Comparison of ENCODE assay signal across 1 cellular context in the genomic region with DNA sequence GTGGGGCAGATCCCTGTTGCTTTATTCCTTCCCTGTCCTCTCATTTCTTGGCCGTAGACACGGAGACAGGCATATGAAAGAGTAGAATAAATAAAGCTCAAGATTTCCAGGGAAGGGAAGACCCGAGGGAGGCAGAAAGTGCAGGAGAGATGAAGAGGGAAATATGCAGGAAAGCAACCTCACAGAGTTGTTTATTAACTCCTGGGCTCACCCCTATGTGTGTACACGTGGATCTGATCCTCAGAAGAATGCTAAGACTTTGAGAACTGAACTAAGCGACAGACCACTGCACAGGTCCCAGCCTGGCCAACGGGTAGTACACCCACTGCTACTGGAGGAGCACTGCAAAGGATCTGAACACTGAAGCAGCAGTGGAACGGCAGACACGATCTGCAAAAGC.
A peak's percentile ranks its signal among the peaks of the same experiment; 100 is the strongest.
TF ChIP-seq lines count a peak whose summit lies in the region.

No MANE protein-coding gene starts in this region.

TF ChIP-seq in HepG2, 621 proteins besides CTCF, POLR2A, EP300 and RAD21 (continued from another document and continues in another):
- TF ChIP-seq, protein P1, sequence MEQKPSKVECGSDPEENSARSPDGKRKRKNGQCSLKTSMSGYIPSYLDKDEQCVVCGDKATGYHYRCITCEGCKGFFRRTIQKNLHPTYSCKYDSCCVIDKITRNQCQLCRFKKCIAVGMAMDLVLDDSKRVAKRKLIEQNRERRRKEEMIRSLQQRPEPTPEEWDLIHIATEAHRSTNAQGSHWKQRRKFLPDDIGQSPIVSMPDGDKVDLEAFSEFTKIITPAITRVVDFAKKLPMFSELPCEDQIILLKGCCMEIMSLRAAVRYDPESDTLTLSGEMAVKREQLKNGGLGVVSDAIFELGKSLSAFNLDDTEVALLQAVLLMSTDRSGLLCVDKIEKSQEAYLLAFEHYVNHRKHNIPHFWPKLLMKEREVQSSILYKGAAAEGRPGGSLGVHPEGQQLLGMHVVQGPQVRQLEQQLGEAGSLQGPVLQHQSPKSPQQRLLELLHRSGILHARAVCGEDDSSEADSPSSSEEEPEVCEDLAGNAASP (CRISPR knock-in tag; IDR thresholded peaks at IDR 0.05; ENCODE audit: borderline replicate concordance), result 0 out of 2 replicates have a peak, but pooled peaks have one; percentile 29
- TF ChIP-seq ZNF335 (CRISPR knock-in tag; IDR thresholded peaks at IDR 0.05), result no peak
- TF ChIP-seq HHEX (CRISPR knock-in tag; IDR thresholded peaks at IDR 0.05), result no peak
- TF ChIP-seq, protein P2, sequence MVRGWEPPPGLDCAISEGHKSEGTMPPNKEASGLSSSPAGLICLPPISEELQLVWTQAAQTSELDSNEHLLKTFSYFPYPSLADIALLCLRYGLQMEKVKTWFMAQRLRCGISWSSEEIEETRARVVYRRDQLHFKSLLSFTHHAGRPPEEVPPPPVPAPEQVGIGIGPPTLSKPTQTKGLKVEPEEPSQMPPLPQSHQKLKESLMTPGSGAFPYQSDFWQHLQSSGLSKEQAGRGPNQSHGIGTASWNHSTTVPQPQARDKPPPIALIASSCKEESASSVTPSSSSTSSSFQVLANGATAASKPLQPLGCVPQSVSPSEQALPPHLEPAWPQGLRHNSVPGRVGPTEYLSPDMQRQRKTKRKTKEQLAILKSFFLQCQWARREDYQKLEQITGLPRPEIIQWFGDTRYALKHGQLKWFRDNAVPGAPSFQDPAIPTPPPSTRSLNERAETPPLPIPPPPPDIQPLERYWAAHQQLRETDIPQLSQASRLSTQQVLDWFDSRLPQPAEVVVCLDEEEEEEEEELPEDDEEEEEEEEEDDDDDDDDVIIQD (CRISPR knock-in tag; IDR thresholded peaks at IDR 0.05; ENCODE audit: low read depth), result peak; percentile 53; the same call in 1 of the 2 replicates
- TF ChIP-seq, protein P3, sequence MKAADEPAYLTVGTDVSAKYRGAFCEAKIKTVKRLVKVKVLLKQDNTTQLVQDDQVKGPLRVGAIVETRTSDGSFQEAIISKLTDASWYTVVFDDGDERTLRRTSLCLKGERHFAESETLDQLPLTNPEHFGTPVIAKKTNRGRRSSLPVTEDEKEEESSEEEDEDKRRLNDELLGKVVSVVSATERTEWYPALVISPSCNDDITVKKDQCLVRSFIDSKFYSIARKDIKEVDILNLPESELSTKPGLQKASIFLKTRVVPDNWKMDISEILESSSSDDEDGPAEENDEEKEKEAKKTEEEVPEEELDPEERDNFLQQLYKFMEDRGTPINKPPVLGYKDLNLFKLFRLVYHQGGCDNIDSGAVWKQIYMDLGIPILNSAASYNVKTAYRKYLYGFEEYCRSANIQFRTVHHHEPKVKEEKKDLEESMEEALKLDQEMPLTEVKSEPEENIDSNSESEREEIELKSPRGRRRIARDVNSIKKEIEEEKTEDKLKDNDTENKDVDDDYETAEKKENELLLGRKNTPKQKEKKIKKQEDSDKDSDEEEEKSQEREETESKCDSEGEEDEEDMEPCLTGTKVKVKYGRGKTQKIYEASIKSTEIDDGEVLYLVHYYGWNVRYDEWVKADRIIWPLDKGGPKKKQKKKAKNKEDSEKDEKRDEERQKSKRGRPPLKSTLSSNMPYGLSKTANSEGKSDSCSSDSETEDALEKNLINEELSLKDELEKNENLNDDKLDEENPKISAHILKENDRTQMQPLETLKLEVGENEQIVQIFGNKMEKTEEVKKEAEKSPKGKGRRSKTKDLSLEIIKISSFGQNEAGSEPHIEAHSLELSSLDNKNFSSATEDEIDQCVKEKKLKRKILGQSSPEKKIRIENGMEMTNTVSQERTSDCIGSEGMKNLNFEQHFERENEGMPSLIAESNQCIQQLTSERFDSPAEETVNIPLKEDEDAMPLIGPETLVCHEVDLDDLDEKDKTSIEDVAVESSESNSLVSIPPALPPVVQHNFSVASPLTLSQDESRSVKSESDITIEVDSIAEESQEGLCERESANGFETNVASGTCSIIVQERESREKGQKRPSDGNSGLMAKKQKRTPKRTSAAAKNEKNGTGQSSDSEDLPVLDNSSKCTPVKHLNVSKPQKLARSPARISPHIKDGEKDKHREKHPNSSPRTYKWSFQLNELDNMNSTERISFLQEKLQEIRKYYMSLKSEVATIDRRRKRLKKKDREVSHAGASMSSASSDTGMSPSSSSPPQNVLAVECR (CRISPR knock-in tag; IDR thresholded peaks at IDR 0.05; ENCODE audit: borderline replicate concordance), result peak; percentile 36; the same call in 1 of the 2 replicates
- peak; percentile 43; the same call in 1 of the 2 replicates for TF ChIP-seq FOXO1 (CRISPR knock-in tag; IDR thresholded peaks at IDR 0.05)
- no peak for TF ChIP-seq PHF5A (CRISPR knock-in tag; IDR thresholded peaks at IDR 0.05; ENCODE audit: low read depth, unreplicated experiment)
- TF ChIP-seq MAFK (conservative IDR thresholded peaks at IDR 0.05 in 1 of 2, IDR thresholded peaks at IDR 0.05 in 1 of 2; ENCODE audit: low read length in 2 of 2), result no peak
- TF ChIP-seq, protein P4, sequence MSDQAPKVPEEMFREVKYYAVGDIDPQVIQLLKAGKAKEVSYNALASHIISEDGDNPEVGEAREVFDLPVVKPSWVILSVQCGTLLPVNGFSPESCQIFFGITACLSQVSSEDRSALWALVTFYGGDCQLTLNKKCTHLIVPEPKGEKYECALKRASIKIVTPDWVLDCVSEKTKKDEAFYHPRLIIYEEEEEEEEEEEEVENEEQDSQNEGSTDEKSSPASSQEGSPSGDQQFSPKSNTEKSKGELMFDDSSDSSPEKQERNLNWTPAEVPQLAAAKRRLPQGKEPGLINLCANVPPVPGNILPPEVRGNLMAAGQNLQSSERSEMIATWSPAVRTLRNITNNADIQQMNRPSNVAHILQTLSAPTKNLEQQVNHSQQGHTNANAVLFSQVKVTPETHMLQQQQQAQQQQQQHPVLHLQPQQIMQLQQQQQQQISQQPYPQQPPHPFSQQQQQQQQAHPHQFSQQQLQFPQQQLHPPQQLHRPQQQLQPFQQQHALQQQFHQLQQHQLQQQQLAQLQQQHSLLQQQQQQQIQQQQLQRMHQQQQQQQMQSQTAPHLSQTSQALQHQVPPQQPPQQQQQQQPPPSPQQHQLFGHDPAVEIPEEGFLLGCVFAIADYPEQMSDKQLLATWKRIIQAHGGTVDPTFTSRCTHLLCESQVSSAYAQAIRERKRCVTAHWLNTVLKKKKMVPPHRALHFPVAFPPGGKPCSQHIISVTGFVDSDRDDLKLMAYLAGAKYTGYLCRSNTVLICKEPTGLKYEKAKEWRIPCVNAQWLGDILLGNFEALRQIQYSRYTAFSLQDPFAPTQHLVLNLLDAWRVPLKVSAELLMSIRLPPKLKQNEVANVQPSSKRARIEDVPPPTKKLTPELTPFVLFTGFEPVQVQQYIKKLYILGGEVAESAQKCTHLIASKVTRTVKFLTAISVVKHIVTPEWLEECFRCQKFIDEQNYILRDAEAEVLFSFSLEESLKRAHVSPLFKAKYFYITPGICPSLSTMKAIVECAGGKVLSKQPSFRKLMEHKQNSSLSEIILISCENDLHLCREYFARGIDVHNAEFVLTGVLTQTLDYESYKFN (CRISPR knock-in tag; conservative IDR thresholded peaks at IDR 0.05), result peak; percentile 45; the same call in 1 of the 2 replicates
- TF ChIP-seq ASH2L (IDR thresholded peaks at IDR 0.05; ENCODE audit: insufficient read length, low read depth, low read length), result peak; percentile 43
- TF ChIP-seq ZNF737 (CRISPR knock-in tag; IDR thresholded peaks at IDR 0.05; ENCODE audit: borderline replicate concordance), result 0 out of 2 replicates have a peak, but pooled peaks have one; percentile 80
- no peak for TF ChIP-seq ZNF547 (CRISPR knock-in tag; IDR thresholded peaks at IDR 0.05)
- TF ChIP-seq, protein P5, sequence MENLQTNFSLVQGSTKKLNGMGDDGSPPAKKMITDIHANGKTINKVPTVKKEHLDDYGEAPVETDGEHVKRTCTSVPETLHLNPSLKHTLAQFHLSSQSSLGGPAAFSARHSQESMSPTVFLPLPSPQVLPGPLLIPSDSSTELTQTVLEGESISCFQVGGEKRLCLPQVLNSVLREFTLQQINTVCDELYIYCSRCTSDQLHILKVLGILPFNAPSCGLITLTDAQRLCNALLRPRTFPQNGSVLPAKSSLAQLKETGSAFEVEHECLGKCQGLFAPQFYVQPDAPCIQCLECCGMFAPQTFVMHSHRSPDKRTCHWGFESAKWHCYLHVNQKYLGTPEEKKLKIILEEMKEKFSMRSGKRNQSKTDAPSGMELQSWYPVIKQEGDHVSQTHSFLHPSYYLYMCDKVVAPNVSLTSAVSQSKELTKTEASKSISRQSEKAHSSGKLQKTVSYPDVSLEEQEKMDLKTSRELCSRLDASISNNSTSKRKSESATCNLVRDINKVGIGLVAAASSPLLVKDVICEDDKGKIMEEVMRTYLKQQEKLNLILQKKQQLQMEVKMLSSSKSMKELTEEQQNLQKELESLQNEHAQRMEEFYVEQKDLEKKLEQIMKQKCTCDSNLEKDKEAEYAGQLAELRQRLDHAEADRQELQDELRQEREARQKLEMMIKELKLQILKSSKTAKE (CRISPR knock-in tag; IDR thresholded peaks at IDR 0.05; ENCODE audit: borderline replicate concordance), result no peak
- no peak for TF ChIP-seq NR2F2 (IDR thresholded peaks at IDR 0.05; ENCODE audit: borderline replicate concordance, low read depth)
- TF ChIP-seq CENPX (CRISPR knock-in tag; IDR thresholded peaks at IDR 0.05), result no peak
- no peak for TF ChIP-seq GLI4 (CRISPR knock-in tag; IDR thresholded peaks at IDR 0.05; ENCODE audit: borderline replicate concordance)
- TF ChIP-seq, protein P6, sequence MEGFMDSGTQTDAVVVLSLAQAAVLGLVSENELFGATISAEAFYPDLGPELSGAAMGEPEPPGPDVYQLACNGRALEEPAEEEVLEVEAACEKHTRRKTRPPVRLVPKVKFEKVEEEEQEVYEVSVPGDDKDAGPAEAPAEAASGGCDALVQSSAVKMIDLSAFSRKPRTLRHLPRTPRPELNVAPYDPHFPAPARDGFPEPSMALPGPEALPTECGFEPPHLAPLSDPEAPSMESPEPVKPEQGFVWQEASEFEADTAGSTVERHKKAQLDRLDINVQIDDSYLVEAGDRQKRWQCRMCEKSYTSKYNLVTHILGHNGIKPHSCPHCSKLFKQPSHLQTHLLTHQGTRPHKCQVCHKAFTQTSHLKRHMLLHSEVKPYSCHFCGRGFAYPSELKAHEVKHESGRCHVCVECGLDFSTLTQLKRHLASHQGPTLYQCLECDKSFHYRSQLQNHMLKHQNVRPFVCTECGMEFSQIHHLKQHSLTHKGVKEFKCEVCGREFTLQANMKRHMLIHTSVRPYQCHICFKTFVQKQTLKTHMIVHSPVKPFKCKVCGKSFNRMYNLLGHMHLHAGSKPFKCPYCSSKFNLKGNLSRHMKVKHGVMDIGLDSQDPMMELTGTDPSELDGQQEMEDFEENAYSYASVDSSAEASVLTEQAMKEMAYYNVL (CRISPR knock-in tag; IDR thresholded peaks at IDR 0.05; ENCODE audit: borderline replicate concordance), result peak; percentile 77; the same call in 1 of the 2 replicates
- TF ChIP-seq, protein P7, sequence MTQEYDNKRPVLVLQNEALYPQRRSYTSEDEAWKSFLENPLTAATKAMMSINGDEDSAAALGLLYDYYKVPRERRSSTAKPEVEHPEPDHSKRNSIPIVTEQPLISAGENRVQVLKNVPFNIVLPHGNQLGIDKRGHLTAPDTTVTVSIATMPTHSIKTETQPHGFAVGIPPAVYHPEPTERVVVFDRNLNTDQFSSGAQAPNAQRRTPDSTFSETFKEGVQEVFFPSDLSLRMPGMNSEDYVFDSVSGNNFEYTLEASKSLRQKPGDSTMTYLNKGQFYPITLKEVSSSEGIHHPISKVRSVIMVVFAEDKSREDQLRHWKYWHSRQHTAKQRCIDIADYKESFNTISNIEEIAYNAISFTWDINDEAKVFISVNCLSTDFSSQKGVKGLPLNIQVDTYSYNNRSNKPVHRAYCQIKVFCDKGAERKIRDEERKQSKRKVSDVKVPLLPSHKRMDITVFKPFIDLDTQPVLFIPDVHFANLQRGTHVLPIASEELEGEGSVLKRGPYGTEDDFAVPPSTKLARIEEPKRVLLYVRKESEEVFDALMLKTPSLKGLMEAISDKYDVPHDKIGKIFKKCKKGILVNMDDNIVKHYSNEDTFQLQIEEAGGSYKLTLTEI (CRISPR knock-in tag; conservative IDR thresholded peaks at IDR 0.05), result no peak
- TF ChIP-seq GATAD2A (CRISPR knock-in tag; IDR thresholded peaks at IDR 0.05), result peak; percentile 49
- no peak for TF ChIP-seq ZNF780A (CRISPR knock-in tag; IDR thresholded peaks at IDR 0.05)
- peak; percentile 30; the same call in 1 of the 2 replicates for TF ChIP-seq ZNF605 (CRISPR knock-in tag; IDR thresholded peaks at IDR 0.05)
- TF ChIP-seq ZSCAN9 (CRISPR knock-in tag; IDR thresholded peaks at IDR 0.05; ENCODE audit: borderline replicate concordance), result peak; percentile 68; the same call in 1 of the 2 replicates
- TF ChIP-seq, protein P8, sequence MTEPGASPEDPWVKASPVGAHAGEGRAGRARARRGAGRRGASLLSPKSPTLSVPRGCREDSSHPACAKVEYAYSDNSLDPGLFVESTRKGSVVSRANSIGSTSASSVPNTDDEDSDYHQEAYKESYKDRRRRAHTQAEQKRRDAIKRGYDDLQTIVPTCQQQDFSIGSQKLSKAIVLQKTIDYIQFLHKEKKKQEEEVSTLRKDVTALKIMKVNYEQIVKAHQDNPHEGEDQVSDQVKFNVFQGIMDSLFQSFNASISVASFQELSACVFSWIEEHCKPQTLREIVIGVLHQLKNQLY (CRISPR knock-in tag; IDR thresholded peaks at IDR 0.05), result 0 out of 2 replicates have a peak, but pooled peaks have one; percentile 45
- peak; percentile 25; the same call in 1 of the 2 replicates for TF ChIP-seq BHLHE40 (IDR thresholded peaks at IDR 0.05; ENCODE audit: low read length)
- TF ChIP-seq ZMYM3 (CRISPR knock-in tag; IDR thresholded peaks at IDR 0.05), result 0 out of 2 replicates have a peak, but pooled peaks have one; percentile 10
- TF ChIP-seq, protein P9, sequence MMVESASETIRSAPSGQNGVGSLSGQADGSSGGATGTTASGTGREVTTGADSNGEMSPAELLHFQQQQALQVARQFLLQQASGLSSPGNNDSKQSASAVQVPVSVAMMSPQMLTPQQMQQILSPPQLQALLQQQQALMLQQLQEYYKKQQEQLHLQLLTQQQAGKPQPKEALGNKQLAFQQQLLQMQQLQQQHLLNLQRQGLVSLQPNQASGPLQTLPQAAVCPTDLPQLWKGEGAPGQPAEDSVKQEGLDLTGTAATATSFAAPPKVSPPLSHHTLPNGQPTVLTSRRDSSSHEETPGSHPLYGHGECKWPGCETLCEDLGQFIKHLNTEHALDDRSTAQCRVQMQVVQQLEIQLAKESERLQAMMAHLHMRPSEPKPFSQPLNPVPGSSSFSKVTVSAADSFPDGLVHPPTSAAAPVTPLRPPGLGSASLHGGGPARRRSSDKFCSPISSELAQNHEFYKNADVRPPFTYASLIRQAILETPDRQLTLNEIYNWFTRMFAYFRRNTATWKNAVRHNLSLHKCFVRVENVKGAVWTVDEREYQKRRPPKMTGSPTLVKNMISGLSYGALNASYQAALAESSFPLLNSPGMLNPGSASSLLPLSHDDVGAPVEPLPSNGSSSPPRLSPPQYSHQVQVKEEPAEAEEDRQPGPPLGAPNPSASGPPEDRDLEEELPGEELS (CRISPR knock-in tag; IDR thresholded peaks at IDR 0.05), result peak; percentile 58; the same call in 1 of the 2 replicates
- peak; percentile 50; the same call in 1 of the 2 replicates for TF ChIP-seq RXRB (CRISPR knock-in tag; IDR thresholded peaks at IDR 0.05; ENCODE audit: borderline replicate concordance)
- TF ChIP-seq, protein P10, sequence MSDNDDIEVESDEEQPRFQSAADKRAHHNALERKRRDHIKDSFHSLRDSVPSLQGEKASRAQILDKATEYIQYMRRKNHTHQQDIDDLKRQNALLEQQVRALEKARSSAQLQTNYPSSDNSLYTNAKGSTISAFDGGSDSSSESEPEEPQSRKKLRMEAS (IDR thresholded peaks at IDR 0.05), result peak; percentile 65; the same call in 1 of the 2 replicates
- peak; percentile 52 for TF ChIP-seq FOXA3 (CRISPR knock-in tag; IDR thresholded peaks at IDR 0.05)
- TF ChIP-seq TEAD3 (CRISPR knock-in tag; optimal IDR thresholded peaks at IDR 0.05; ENCODE audit: borderline replicate concordance), result peak; percentile 70
